Comparison of ENCODE assay signal across 21 cellular contexts in genomic region chr11:1507381-1508140, GRCh38. TPM values are rescaled to one million over a fixed set of nuclear protein-coding genes. Genes with fewer than 3 reads are reported as not detected.
A peak's percentile ranks its signal among the peaks of the same experiment; 100 is the strongest.
DNase-seq lines count a peak whose midpoint lies in the region; ATAC-seq and TF ChIP-seq lines count a peak whose summit lies in the region.
"Had no signal": no experiment of that assay in that cellular context is flagged by ENCODE, and none has a peak within 500 bp of the region (broad histone marks: within the 10 kb centered on the region; RNA-seq: fewer than 3 reads in every experiment).

No MANE protein-coding gene starts in this region.

- peak overlapping the region; percentile 71 for H3K14ac ChIP-seq in H9 (ENCODE audit: insufficient read depth, low read length)

- H3K9me3 ChIP-seq in H9 (ENCODE audit: control insufficient read depth, low read depth, low read length) = no peaks in the 10 kb centered on the region
- no peaks in the 10 kb centered on the region for H3K9me3 ChIP-seq in lung (ENCODE audit: control insufficient read depth in 2 of 2, insufficient read depth in 1 of 2, low read length in 1 of 2)

- no peak overlapping the region for H3K4me2 ChIP-seq in H9 (ENCODE audit: insufficient read depth, insufficient read length, low read length)

- H3K27me3 ChIP-seq in H9 (ENCODE audit: insufficient read depth, low read length) = no peaks in the 10 kb centered on the region
- no peaks in the 10 kb centered on the region for H3K27me3 ChIP-seq in lung (ENCODE audit: control insufficient read depth, insufficient read depth)

- H3T11ph ChIP-seq in H9 (ENCODE audit: low read length) = no peak overlapping the region

- H2BK12ac ChIP-seq in H9 (ENCODE audit: insufficient read length, low read depth, low read length) = no peak overlapping the region

- POLR2A ChIA-PET in HEK293T (lab: Yijun Ruan, JAX) = interaction anchor here (1.5 kb wide), 1 partner anchor 8 kb away, joined by 3 read pairs; no protein-coding TSS in a partner anchor

- H4K5ac ChIP-seq in H9 (ENCODE audit: insufficient read length, low read depth, low read length) = no peak overlapping the region

- peak overlapping the region; percentile 65 to 75 (median 66); a peak in 2 of 7 replicates for H3K27ac Mint-ChIP-seq in H9
- H3K27ac Mint-ChIP-seq: T-cell had no signal

- WGBS in H9 (ENCODE audit: extremely low coverage, insufficient read length, low lambda C conversion rate) = no CpG with 5 or more reads among the region's 21 CpGs
- 54 to 57% methylated on average over 21 of the region's 21 CpGs for WGBS in lung, 2 donors

- H3K36me3 Mint-ChIP-seq in H9 (ENCODE audit: insufficient read depth in 1 of 3, low read depth in 3 of 3) = no peaks in the 10 kb centered on the region
- H3K36me3 Mint-ChIP-seq: activated naive CD8-positive, alpha-beta T cell; T-cell had no signal

- H2BK5ac ChIP-seq in H9 (ENCODE audit: insufficient read length, low read length) = no peak overlapping the region

- no peak overlapping the region for H2BK15ac ChIP-seq in H9 (ENCODE audit: low read depth, low read length)

- H3K27ac ChIP-seq in H9 (ENCODE audit: insufficient read length, low read depth, low read length) = no peak overlapping the region
- H3K27ac ChIP-seq in coronary artery = peak overlapping the region; percentile 80 to 85
- peak overlapping the region; percentile 7 to 23 for H3K27ac ChIP-seq in lung (ENCODE audit: low read depth in 1 of 2, low read length in 1 of 2)
- H3K27ac ChIP-seq in temporal lobe (ENCODE audit: low read depth, low read length) = peak overlapping the region; percentile 7

- H3K4me3 Mint-ChIP-seq in H9 = peak overlapping the region in 1 of 2 experiments; percentile 32; a peak in 1 of 5 replicates
- H3K4me3 Mint-ChIP-seq: activated naive CD8-positive, alpha-beta T cell; activated T-cell treated with anti-CD3 and anti-CD28 coated beads, Interleukin-2, amount 50 U/mL, for 4 hours; memory B cell; neural crest cell; T-cell had no signal

- CTCF ChIA-PET in HEK293T (lab: Yijun Ruan, JAX) = no interaction called here

- no peaks in the 10 kb centered on the region; the same call in 1 of the 2 replicates for H3K27me3 Mint-ChIP-seq in H9 (ENCODE audit: low read depth)
- H3K27me3 Mint-ChIP-seq: activated naive CD8-positive, alpha-beta T cell; memory B cell; T-cell had no signal

- H3K79me1 ChIP-seq in H9 (ENCODE audit: insufficient read depth, low read depth, low read length, poor library complexity, severe bottlenecking) = no peaks in the 10 kb centered on the region

- H2BK120ac ChIP-seq in H9 (ENCODE audit: low read depth, low read length, poor library complexity, severe bottlenecking) = no peak overlapping the region

- H3K9me3 Mint-ChIP-seq in H9 = no peaks in the 10 kb centered on the region
- H3K9me3 Mint-ChIP-seq: activated T-cell treated with anti-CD3 and anti-CD28 coated beads, Interleukin-2, amount 50 U/mL, for 4 hours; memory B cell; neural crest cell; T-cell had no signal

- H2AFZ ChIP-seq in H9 (ENCODE audit: low read length) = no peak overlapping the region

- no peak overlapping the region for H3K4ac ChIP-seq in H9 (ENCODE audit: low read depth, low read length)

- H3K36me3 ChIP-seq in lung (ENCODE audit: control insufficient read depth in 2 of 2, insufficient read depth in 2 of 2, low read length in 2 of 2) = peaks cover 0 to 5% of the 10 kb centered on the region in 2 donors

- peaks cover 16 to 40% of the 10 kb centered on the region in 2 experiments for H3K4me1 Mint-ChIP-seq in H9

- H2AK5ac ChIP-seq in H9 (ENCODE audit: insufficient read length, low read length) = no peak overlapping the region

- no peak overlapping the region for H4K8ac ChIP-seq in H9 (replicated peaks; ENCODE audit: insufficient read length, low read depth, low read length)

- no peaks in the 10 kb centered on the region for H4K20me1 ChIP-seq in H9 (ENCODE audit: control insufficient read depth, insufficient read depth, insufficient read length)

- no peak for TF ChIP-seq CTCF in H9 (conservative IDR thresholded peaks at IDR 0.05)
- TF ChIP-seq CTCF in coronary artery (IDR thresholded peaks at IDR 0.05) = no peak
- TF ChIP-seq CTCF in lung (IDR thresholded peaks at IDR 0.05; ENCODE audit: control extremely low read depth, extremely low read depth) = no peak

- no peak overlapping the region for H2BK20ac ChIP-seq in H9 (ENCODE audit: low read depth, low read length, poor library complexity, severe bottlenecking)

- ATAC-seq in lung (ENCODE audit: insufficient read depth, low FRiP score) = no peak
- ATAC-seq in HG02763 (IDR thresholded peaks at IDR 0.05; ENCODE audit: unreplicated experiment) = no peak
- ATAC-seq: activated T-cell treated with anti-CD3 and anti-CD28 coated beads, Interleukin-2, amount 50 U/mL, for 4 hours; T-cell had no signal

- H3K79me2 ChIP-seq in H9 (ENCODE audit: insufficient read depth, low read length) = no peaks in the 10 kb centered on the region; the same call in 1 of the 2 replicates

- H3K23me2 ChIP-seq in H9 (ENCODE audit: insufficient read length, low read depth, low read length, poor library complexity, severe bottlenecking) = no peaks in the 10 kb centered on the region

- H4K91ac ChIP-seq in H9 (ENCODE audit: insufficient read length, low read depth, low read length) = no peak overlapping the region

- no peak for DNase-seq in H9
- no peak for DNase-seq in coronary artery (ENCODE audit: low spot score)
- DNase-seq in lung (ENCODE audit: low spot score) = no peak
- DNase-seq in NCI-H2227 (lab: John Stamatoyannopoulos, UW; ENCODE audit: unreplicated experiment) = no peak
- DNase-seq in HEK293T (ENCODE audit: extremely low spot score) = no peak
- DNase-seq: activated CD4-positive, alpha-beta T cell treated with anti-CD3 and anti-CD28 coated beads, Interleukin-2, amount 50 U/mL, for 48 hours; activated T-cell treated with anti-CD3 and anti-CD28 coated beads, Interleukin-2, amount 50 U/mL, for 4 hours; erythroblast; GOT3; KBM-7; NCI-H1092; NCI-H2081 treated with DMSO at 0.1 percent for 48 hours; NCI-H510A treated with DMSO at 0.1 percent for 48 hours; retina; stimulated activated naive CD4-positive, alpha-beta T cell treated with Interleukin-2 at 50 U/mL for 16 hours; T-cell had no signal

- no peak overlapping the region for H3K9ac ChIP-seq in H9 (ENCODE audit: extremely low read depth, insufficient read length, low read length)

- H3K23ac ChIP-seq in H9 (ENCODE audit: insufficient read length, low read depth, low read length) = no peak overlapping the region

- H3K18ac ChIP-seq in H9 (ENCODE audit: insufficient read length, low read depth, low read length) = no peak overlapping the region

- peaks cover 2% of the 10 kb centered on the region; the same call in 1 of the 2 replicates for H3K4me1 ChIP-seq in H9 (ENCODE audit: insufficient read depth, low read length)
- peaks cover 29 to 47% of the 10 kb centered on the region in 2 donors for H3K4me1 ChIP-seq in lung (ENCODE audit: control insufficient read depth in 2 of 2, insufficient read depth in 2 of 2, low read length in 2 of 2)

- H3K4me3 ChIP-seq in coronary artery (peak overlapping the region; percentile 37), lung (no peak overlapping the region)

- no peak overlapping the region for H3K56ac ChIP-seq in H9 (ENCODE audit: insufficient read length, low read depth, low read length)

TF ChIP-seq in HEK293T, 16 proteins besides CTCF, POLR2A, EP300 and RAD21:
- TF ChIP-seq ELF4 (IDR thresholded peaks at IDR 0.05) = no peak
- no peak for TF ChIP-seq LEF1 (IDR thresholded peaks at IDR 0.05; ENCODE audit: borderline replicate concordance)
- no peak for TF ChIP-seq L3MBTL2 (conservative IDR thresholded peaks at IDR 0.05)
- no peak for TF ChIP-seq FOXK2 (IDR thresholded peaks at IDR 0.05)
- TF ChIP-seq ZNF384 (IDR thresholded peaks at IDR 0.05) = no peak
- no peak for TF ChIP-seq NFRKB (IDR thresholded peaks at IDR 0.05)
- no peak for TF ChIP-seq BHLHE40 (IDR thresholded peaks at IDR 0.05; ENCODE audit: borderline replicate concordance)
- no peak for TF ChIP-seq HDGF (IDR thresholded peaks at IDR 0.05; ENCODE audit: borderline replicate concordance)
- TF ChIP-seq ARNT (IDR thresholded peaks at IDR 0.05) = no peak
- no peak for TF ChIP-seq SUZ12 (IDR thresholded peaks at IDR 0.05)
- TF ChIP-seq FOXM1 (IDR thresholded peaks at IDR 0.05; ENCODE audit: borderline replicate concordance) = no peak
- TF ChIP-seq SP1 (IDR thresholded peaks at IDR 0.05) = no peak
- no peak for TF ChIP-seq FOXA1 (IDR thresholded peaks at IDR 0.05)
- no peak for TF ChIP-seq TARDBP (IDR thresholded peaks at IDR 0.05)
- TF ChIP-seq CTBP1 (IDR thresholded peaks at IDR 0.05; ENCODE audit: borderline replicate concordance) = no peak
- TF ChIP-seq, protein P1, sequence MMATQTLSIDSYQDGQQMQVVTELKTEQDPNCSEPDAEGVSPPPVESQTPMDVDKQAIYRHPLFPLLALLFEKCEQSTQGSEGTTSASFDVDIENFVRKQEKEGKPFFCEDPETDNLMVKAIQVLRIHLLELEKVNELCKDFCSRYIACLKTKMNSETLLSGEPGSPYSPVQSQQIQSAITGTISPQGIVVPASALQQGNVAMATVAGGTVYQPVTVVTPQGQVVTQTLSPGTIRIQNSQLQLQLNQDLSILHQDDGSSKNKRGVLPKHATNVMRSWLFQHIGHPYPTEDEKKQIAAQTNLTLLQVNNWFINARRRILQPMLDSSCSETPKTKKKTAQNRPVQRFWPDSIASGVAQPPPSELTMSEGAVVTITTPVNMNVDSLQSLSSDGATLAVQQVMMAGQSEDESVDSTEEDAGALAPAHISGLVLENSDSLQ (IDR thresholded peaks at IDR 0.05) = no peak

RNA-seq across cellular contexts. Expression of gene MOB2, which starts 21.0 kb away (rescaled TPM):
- total RNA-seq in H9 (2021) (22.7 and 24.2 TPM in 2 replicates), lung (10 to 100 TPM; 34.3 to 38.5 TPM), temporal lobe (12.8 TPM)
- 10 to 100 TPM; 31.6 to 45.2 TPM for polyA plus RNA-seq in lung
